Comparison of ENCODE assay signal across 24 cellular contexts in the genomic region with DNA sequence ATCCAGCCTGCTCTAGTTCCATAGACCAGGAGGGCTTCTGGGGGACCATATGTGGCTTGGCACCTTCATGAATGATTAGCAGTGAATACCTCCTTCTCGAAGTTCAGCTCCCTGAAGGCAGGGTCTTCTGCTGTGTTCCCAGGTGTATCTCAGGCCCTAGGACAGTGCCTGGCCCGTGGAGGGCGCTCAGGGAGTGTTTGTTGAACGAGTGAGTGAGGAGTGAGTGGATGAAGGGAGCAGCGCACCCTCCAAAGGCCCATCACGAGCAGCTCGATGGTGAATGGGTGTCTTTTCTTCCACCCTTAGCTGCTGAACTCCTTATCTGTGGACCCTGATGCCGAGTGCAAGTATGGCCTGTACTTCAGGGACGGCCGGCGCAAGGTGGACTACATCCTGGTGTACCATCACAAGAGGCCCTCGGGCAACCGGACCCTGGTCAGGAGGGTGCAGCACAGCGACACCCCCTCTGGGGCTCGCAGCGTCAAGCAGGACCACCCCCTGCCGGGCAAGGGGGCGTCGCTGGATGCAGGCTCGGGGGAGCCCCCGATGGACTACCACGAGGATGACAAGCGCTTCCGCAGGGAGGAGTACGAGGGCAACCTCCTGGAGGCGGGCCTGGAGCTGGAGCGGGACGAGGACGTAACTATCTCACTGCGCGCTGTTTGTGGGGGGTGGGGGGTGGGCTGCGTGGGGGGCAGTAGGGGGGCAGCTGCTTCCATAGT. TPM values are rescaled to one million over a fixed set of nuclear protein-coding genes. Genes with fewer than 3 reads are reported as not detected.
DNase-seq lines count a peak whose midpoint lies in the region; ATAC-seq, FAIRE-seq and TF ChIP-seq lines count a peak whose summit lies in the region.
"Had no signal": no experiment of that assay in that cellular context is flagged by ENCODE, and none has a peak within 500 bp of the region (broad histone marks: within the 10 kb centered on the region; RNA-seq: fewer than 3 reads in every experiment).

No MANE protein-coding gene starts in this region.

- CTCF ChIA-PET in Panc1 (lab: Charles Lee) = interaction anchor here (0.6 kb wide), 1 partner anchor 40 kb away, joined by 3 read pairs; no protein-coding TSS in a partner anchor
- CTCF ChIA-PET in H1 (lab: Charles Lee; ENCODE audit: partially characterized antibody) = interaction anchor here (0.6 to 3.0 kb wide), 48 partner anchors 10 to 432 kb away, joined by 3 to 17 read pairs (median 4); a partner anchor contains a TSS
- CTCF ChIA-PET in PC-3 (lab: Charles Lee) = no interaction called here

- TF ChIP-seq CTCF in Panc1 (IDR thresholded peaks at IDR 0.05) (no peak), H1 (IDR thresholded peaks at IDR 0.05; ENCODE audit: control extremely low read depth in 1 of 3, insufficient read depth in 1 of 3, low read depth in 1 of 3, low read length in 3 of 3) (peak; percentile 43 to 48 (median 48)), D721Med (IDR thresholded peaks at IDR 0.05; ENCODE audit: insufficient read depth, missing control alignments) (no peak), PC-3 (conservative IDR thresholded peaks at IDR 0.05; ENCODE audit: low read depth, low read length) (no peak; the same call in 1 of the 2 replicates)

- H4K8ac ChIP-seq in H1 (ENCODE audit: extremely low read depth, insufficient read depth, low read length) = peak overlapping the region; percentile 54; the same call in 1 of the 2 replicates

- H3K4me1 ChIP-seq in right cardiac atrium (ENCODE audit: control insufficient read depth, insufficient read depth, low read length) = no peaks in the 10 kb centered on the region
- no peaks in the 10 kb centered on the region for H3K4me1 ChIP-seq in Panc1 (ENCODE audit: control insufficient read depth, insufficient read depth, low read length)
- peaks cover 0 to 6% (median 4%) of the 10 kb centered on the region in 4 experiments; a peak in 6 of 7 replicates for H3K4me1 ChIP-seq in H1 (replicated peaks in 1 of 4; ENCODE audit: control insufficient read depth in 3 of 4, insufficient read depth in 4 of 4, low read length in 3 of 4)
- H3K4me1 ChIP-seq in PC-3 (ENCODE audit: insufficient read depth, low read length) = peaks cover 12% of the 10 kb centered on the region
- H3K4me1 ChIP-seq: pancreas had no signal

- H3K9me2 ChIP-seq in PC-3 (replicated peaks; ENCODE audit: low read length) = no peaks in the 10 kb centered on the region

- H3K9me3 ChIP-seq in right cardiac atrium (ENCODE audit: control insufficient read depth, low read length) = no peaks in the 10 kb centered on the region
- H3K9me3 ChIP-seq in Panc1 (ENCODE audit: control insufficient read depth, insufficient read depth, low read depth, low read length) = no peaks in the 10 kb centered on the region
- no peaks in the 10 kb centered on the region for H3K9me3 ChIP-seq in H1 (ENCODE audit: insufficient read depth in 2 of 2, low read depth in 1 of 2, low read length in 1 of 2)
- H3K9me3 ChIP-seq in PC-3 (ENCODE audit: low read length) = no peaks in the 10 kb centered on the region
- H3K9me3 ChIP-seq: pancreas had no signal

- POLR2A ChIA-PET in Panc1 (lab: Charles Lee) (no interaction called here), H1 (lab: Charles Lee; ENCODE audit: partially characterized antibody) (interaction anchor here (1.1 kb wide), 1 partner anchor 15 kb away, joined by 3 read pairs; no protein-coding TSS in a partner anchor), PC-3 (lab: Charles Lee; ENCODE audit: unreplicated experiment) (no interaction called here)

- H3K4ac ChIP-seq in H1 (replicated peaks; ENCODE audit: insufficient read length, low read depth, low read length) = no peak overlapping the region

- H2AFZ ChIP-seq in H1 (ENCODE audit: low read length) (no peak overlapping the region), PC-3 (ENCODE audit: low read length) (no peak overlapping the region)

- no peak overlapping the region for H2BK120ac ChIP-seq in H1 (replicated peaks; ENCODE audit: low read depth, low read length)

- TF ChIP-seq RAD21 in H1 (IDR thresholded peaks at IDR 0.05 in 1 of 2, conservative IDR thresholded peaks at IDR 0.05 in 1 of 2; ENCODE audit: low read depth in 2 of 2, low read length in 2 of 2) = peak; percentile 52 to 61

- intact Hi-C loops in right cardiac atrium (cut with DNase I) = no loop called here
- intact Hi-C loops in Right ventricle myocardium superior (cut with DNase I) = no loop called here
- intact Hi-C loops in Panc1 (cut with micrococcal nuclease; ENCODE audit: unreplicated experiment) = no loop called here
- intact Hi-C loops in PC-3 (cut with micrococcal nuclease) = loop anchor here (10.0 kb wide), 1 partner anchor 107 kb away; no protein-coding TSS in a partner anchor

- no peaks in the 10 kb centered on the region for H3K36me3 ChIP-seq in Panc1 (ENCODE audit: control insufficient read depth, insufficient read depth, low read length)
- no peaks in the 10 kb centered on the region for H3K36me3 ChIP-seq in H1 (ENCODE audit: control insufficient read depth in 2 of 4, insufficient read depth in 4 of 4, low read length in 3 of 4)
- peaks cover 66% of the 10 kb centered on the region for H3K36me3 ChIP-seq in PC-3 (ENCODE audit: low read depth, low read length)
- H3K36me3 ChIP-seq: pancreas had no signal

- H2BK15ac ChIP-seq in H1 (ENCODE audit: low read length) = no peak overlapping the region

- no peak overlapping the region for H3K56ac ChIP-seq in H1 (replicated peaks; ENCODE audit: insufficient read length, low read depth, low read length)

- H3K27me3 ChIP-seq in right cardiac atrium (ENCODE audit: control insufficient read depth, insufficient read depth) = no peaks in the 10 kb centered on the region
- H3K27me3 ChIP-seq in Panc1 (ENCODE audit: control insufficient read depth, insufficient read depth, low read length) = no peaks in the 10 kb centered on the region
- H3K27me3 ChIP-seq in H1 (replicated peaks in 1 of 4; ENCODE audit: control insufficient read depth in 3 of 4, extremely low read depth in 1 of 4, insufficient read depth in 3 of 4, low read length in 3 of 4) = no peaks in the 10 kb centered on the region; a peak in 1 of 7 replicates
- no peaks in the 10 kb centered on the region for H3K27me3 ChIP-seq in PC-3 (ENCODE audit: low read length)
- H3K27me3 ChIP-seq: pancreas had no signal

- in situ Hi-C loops in Panc1 (cut with HindIII; ENCODE audit: low pct_unique_long_range_greater_than_20kb, low sequenced_read_pairs) = no loop called here

- BruUV-seq in Panc1 (replicated peaks; lab: Mats Ljungman, UMichigan) (no TSS peak), PC-3 (replicated peaks; lab: Mats Ljungman, UMichigan) (no TSS peak)

- H2BK12ac ChIP-seq in H1 (ENCODE audit: low read depth, low read length) = no peak overlapping the region

- no peaks in the 10 kb centered on the region for H3F3A ChIP-seq in PC-3 (ENCODE audit: low read length, unreplicated experiment)

- no peak for TF ChIP-seq EP300 in H1 (IDR thresholded peaks at IDR 0.05; ENCODE audit: borderline replicate concordance in 1 of 2, low read depth in 2 of 2, low read length in 2 of 2)

- H2BK20ac ChIP-seq in H1 (ENCODE audit: low read length) = no peak overlapping the region

- H3K79me2 ChIP-seq in H1 (ENCODE audit: control insufficient read depth in 1 of 2, insufficient read depth in 2 of 2, low read length in 2 of 2) (no peaks in the 10 kb centered on the region), PC-3 (ENCODE audit: low read length) (peaks cover 96% of the 10 kb centered on the region)

- no peak overlapping the region for H3K9ac ChIP-seq in H1 (replicated peaks in 1 of 4; ENCODE audit: extremely low read depth in 1 of 4, low read depth in 3 of 4, low read length in 3 of 4)
- no peak overlapping the region for H3K9ac ChIP-seq in PC-3 (ENCODE audit: low read length)

- no peak overlapping the region for H3K14ac ChIP-seq in H1 (ENCODE audit: insufficient read length)

- no peak overlapping the region for H3K23ac ChIP-seq in H1 (ENCODE audit: insufficient read length)

- no peak for FAIRE-seq in H1 (lab: Jason Lieb, UNC)
- FAIRE-seq in D721Med (lab: Jason Lieb, UNC) = no peak
- FAIRE-seq: GM12878, islet of Langerhans, pancreas had no signal

- H3K18ac ChIP-seq in H1 (ENCODE audit: extremely low read depth, low read length) = no peak overlapping the region

- H4K20me1 ChIP-seq in H1 (replicated peaks in 1 of 2; ENCODE audit: control insufficient read depth in 1 of 2, insufficient read depth in 2 of 2, low read length in 2 of 2) (no peaks in the 10 kb centered on the region), PC-3 (ENCODE audit: low read length) (peaks cover 40% of the 10 kb centered on the region; the same call in 1 of the 2 replicates)

- ATAC-seq in right cardiac atrium (no peak), Right ventricle myocardium superior (ENCODE audit: poor library complexity) (no peak), Panc1 (0 out of 2 replicates have a peak, but pooled peaks have one; percentile 36), PC-3 (no peak)
- ATAC-seq: GM12878 had no signal

- no peaks in the 10 kb centered on the region for H3K79me1 ChIP-seq in H1 (ENCODE audit: low read depth, low read length)

- TF ChIP-seq POLR2A in H1 (IDR thresholded peaks at IDR 0.05; ENCODE audit: control extremely low read depth in 1 of 2, low read depth in 2 of 2, low read length in 2 of 2) = no peak
- TF ChIP-seq POLR2A in erythroblast (IDR thresholded peaks at IDR 0.05; ENCODE audit: low read length) = no peak

- WGBS in right cardiac atrium = 74% methylated on average over 32 of the region's 32 CpGs
- 56% methylated on average over 26 of the region's 32 CpGs; no CpG with 5 or more reads in 1 of the 2 experiments for WGBS in H1 (ENCODE audit: extremely low coverage in 1 of 2, insufficient coverage in 1 of 2, insufficient read length in 1 of 2, insufficient replicate concordance in 2 of 2, low coverage in 1 of 2, low lambda C conversion rate in 2 of 2, missing lambda C conversion rate in 1 of 2), 2 experiments

- H3K4me2 ChIP-seq in H1 (ENCODE audit: insufficient read depth in 1 of 2, low read depth in 2 of 2, low read length in 2 of 2) (no peak overlapping the region; a peak in 1 of 4 replicates), PC-3 (ENCODE audit: low read length) (no peak overlapping the region)

- H3K27ac ChIP-seq in right cardiac atrium (ENCODE audit: low read length) = no peak overlapping the region
- H3K27ac ChIP-seq in Panc1 (ENCODE audit: low read length) = no peak overlapping the region
- H3K27ac ChIP-seq in H1 (ENCODE audit: low read depth, low read length) = no peak overlapping the region
- no peak overlapping the region for H3K27ac ChIP-seq in PC-3 (ENCODE audit: low read length)
- H3K27ac ChIP-seq: RWPE1, skin epidermis had no signal

- H3K23me2 ChIP-seq in H1 (ENCODE audit: low read depth, low read length) = no peaks in the 10 kb centered on the region

- H4K91ac ChIP-seq in H1 (replicated peaks; ENCODE audit: insufficient read length, low read length) = no peak overlapping the region

- no peak overlapping the region for H2AK5ac ChIP-seq in H1 (ENCODE audit: low read depth, low read length)

- DNase-seq in right cardiac atrium = peak in 2 of 3 donors; percentile 40 to 66
- DNase-seq in Right ventricle myocardium superior = no peak
- no peak for DNase-seq in Panc1 (ENCODE audit: low read depth, low spot score)
- DNase-seq in H1 (ENCODE audit: low read depth in 1 of 2, low spot score in 2 of 2) = peak in 1 of 2 experiments; percentile 75
- no peak for DNase-seq in D721Med (ENCODE audit: insufficient read length, low spot score)
- DNase-seq in NCI-H2107 treated with DMSO at 0.1 percent for 48 hours (lab: John Stamatoyannopoulos, UW; ENCODE audit: unreplicated experiment) = no peak
- no peak for DNase-seq in PC-3
- DNase-seq in erythroblast (lab: John Stamatoyannopoulos, UW) = no peak
- DNase-seq: activated CD4-positive, alpha-beta memory T cell treated with anti-CD3 and anti-CD28 coated beads for 36 hours; activated CD4-positive, alpha-beta T cell treated with anti-CD3 and anti-CD28 coated beads for 1 hour; activated CD8-positive, alpha-beta memory T cell treated with anti-CD3 and anti-CD28 coated beads, Interleukin-2, amount 50 U/mL, for 48 hours; activated naive CD4-positive, alpha-beta T cell treated with anti-CD3 and anti-CD28 coated beads, Interleukin-2, amount 50 U/mL, for 16 hours; HCEC 1CT; hypothalamus; NCI-H1694 treated with DMSO at 0.1 percent for 48 hours; nephron progenitor cell; pancreas; stimulated activated naive CD4-positive, alpha-beta T cell had no signal

- no peak overlapping the region for H2BK5ac ChIP-seq in H1 (ENCODE audit: low read depth, low read length)

- H3K4me3 ChIP-seq in right cardiac atrium (ENCODE audit: low read length) = no peak overlapping the region
- H3K4me3 ChIP-seq in Panc1 (ENCODE audit: low read depth in 2 of 2, low read length in 2 of 2) = no peak overlapping the region
- H3K4me3 ChIP-seq in H1 (ENCODE audit: extremely low read depth in 1 of 4, insufficient read depth in 2 of 4, low read depth in 3 of 4, low read length in 4 of 4) = no peak overlapping the region
- H3K4me3 ChIP-seq in PC-3 (ENCODE audit: low read length) = no peak overlapping the region
- H3K4me3 ChIP-seq: GM12878, pancreas, skin epidermis had no signal

- no peak overlapping the region for H4K5ac ChIP-seq in H1 (ENCODE audit: insufficient read length, low read depth, low read length)

RNA-seq across cellular contexts. Expression of a gene that starts 9.5 kb away (rescaled TPM):
- 10 to 100 TPM in 2 of 4 donors, 1 to 10 TPM in 2; 7.9 to 18.2 (median 9.5) TPM for total RNA-seq in right cardiac atrium
- 6.8 TPM for polyA plus RNA-seq in right cardiac atrium
- total RNA-seq in Right ventricle myocardium superior = 6.2 TPM
- total RNA-seq in Panc1 (2021; ENCODE audit: unreplicated experiment) = 2.3 TPM
- polyA plus RNA-seq in Panc1 (2012; ENCODE audit: insufficient read length) = 1.6 TPM
- total RNA-seq in H1 (2021; fragmentation: NEBNext Ultra II Directional; extraction: Animal tissue kit (Norgen Biotek cat#: 25700)) = 4.3 and 5.0 TPM in 2 replicates
- polyA plus RNA-seq in H1 (2011; rRNA removed) = 3.6 and 4.7 TPM in 2 replicates
- polyA plus RNA-seq in H1 (2011; cell fraction: cytosol; rRNA removed) = 2.7 TPM
- 8.2 TPM for polyA plus RNA-seq in H1 (2011; cell fraction: nucleus; rRNA removed)
- polyA plus RNA-seq in H1 (2012, experiment 1 of 2) = 3.5 to 8.6 TPM (median 6.9 TPM) in 4 replicates
- 1.3 TPM for polyA plus RNA-seq in H1 (2012, experiment 2 of 2)
- polyA plus RNA-seq in H1 (2013, experiment 1 of 2) = 4.9 TPM
- 4.3 TPM for polyA plus RNA-seq in H1 (2013, experiment 2 of 2)
- 3.2 and 6.5 TPM in 2 replicates for polyA minus RNA-seq in H1 (2011; rRNA and poly(A)+ RNA removed)
- 3.9 TPM for polyA minus RNA-seq in H1 (2011; cell fraction: cytosol; rRNA and poly(A)+ RNA removed)
- polyA minus RNA-seq in H1 (2011; cell fraction: nucleus; rRNA and poly(A)+ RNA removed) = 6.7 TPM
- 184 and 244 TPM in 2 replicates for total RNA-seq in PC-3 (2014; rRNA removed)
- total RNA-seq: activated CD4-positive, alpha-beta memory T cell treated with anti-CD3 and anti-CD28 coated beads for 36 hours; activated T-helper 1 cell treated with anti-CD3 and anti-CD28 coated beads, Interleukin-12 subunit alpha, Interleukin-12 subunit beta, Interleukin-2, Interleukin-4 antibody, amounts not matched to agents 30 ng/mL and 10 ng/mL and 1 ng/mL, durations not matched to agents 14 hours and 24 hours and 36 hours; T-helper 2 cell treated with Interferon-gamma antibody and Interleukin-4, amounts not matched to agents 100 ng/mL and 5 ng/mL, for 36 hours had no signal

Comparison
In these comparisons a context has a peak if more than half of its experiments do, and no peak if none do; other contexts are left out.
1. DNase-seq: peak in right cardiac atrium (2 of 3); none in Right ventricle myocardium superior (single experiment), Panc1 (single experiment), D721Med (single experiment), NCI-H2107 treated with DMSO at 0.1 percent for 48 hours (single experiment), PC-3 (single experiment) and erythroblast (0 of 2).
2. CTCF ChIP-seq: peak in H1 (3 of 3); none in Panc1 (single experiment), D721Med (single experiment) and PC-3 (single experiment).